In the genomic region with DNA sequence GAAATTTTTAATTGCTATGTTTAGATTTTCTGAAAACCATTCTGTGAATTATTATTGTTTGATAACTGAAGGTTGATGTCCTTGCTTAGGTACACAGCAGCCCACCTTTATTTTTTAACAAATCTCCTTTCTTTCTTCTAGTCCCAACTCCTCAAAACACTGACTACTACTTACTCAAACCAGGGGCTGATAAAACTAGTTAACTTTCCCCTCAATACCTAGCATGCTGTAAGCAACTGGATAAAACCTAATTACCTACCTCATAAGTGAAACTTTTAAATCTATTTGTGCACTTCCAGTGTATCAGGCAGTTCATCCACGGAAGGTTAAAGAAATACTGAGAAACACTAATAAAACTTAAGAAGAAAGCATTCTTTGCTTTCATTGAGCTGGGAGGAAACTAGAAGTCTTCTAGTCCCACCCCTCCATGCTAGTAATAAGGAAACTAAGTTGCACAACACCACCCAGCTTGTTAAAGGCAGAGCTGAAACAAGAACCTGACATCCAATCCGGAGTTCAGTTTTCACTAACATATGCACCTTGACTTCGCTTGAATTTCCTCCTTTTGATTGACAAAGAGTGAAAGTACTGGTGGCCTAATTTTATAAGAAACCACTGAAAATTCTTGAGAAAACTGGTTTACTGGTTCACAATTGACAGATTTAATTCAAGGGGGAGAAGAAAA, we compare ENCODE assay signal across 8 cellular contexts.
DNase-seq lines count a peak whose midpoint lies in the region; ATAC-seq and TF ChIP-seq lines count a peak whose summit lies in the region.

No MANE protein-coding gene starts in this region.

- H3K9me3 Mint-ChIP-seq in activated B cell treated with CpG ODN at 0.5 μM for 24 hours (peaks cover 2% of the 10 kb centered on the region), mesothelial cell of epicardium (peaks cover 14% of the 10 kb centered on the region)

- DNase-seq in GDM1 (lab: John Stamatoyannopoulos, UW) (peak; percentile 3), activated B cell treated with CpG ODN at 0.5 μM for 24 hours (no peak), mesothelial cell of epicardium (ENCODE audit: low spot score in 2 of 2, unreplicated experiment in 2 of 2) (no peak), NCI-H1436 treated with DMSO at 0.1 percent for 48 hours (lab: John Stamatoyannopoulos, UW) (no peak), DMS114 treated with DMSO at 0.1 percent for 48 hours (lab: John Stamatoyannopoulos, UW; ENCODE audit: unreplicated experiment) (no peak), NCI-H1930 (lab: John Stamatoyannopoulos, UW) (no peak)

- H3K27ac Mint-ChIP-seq in activated B cell treated with CpG ODN at 0.5 μM for 24 hours (peak overlapping the region; percentile 86), mesothelial cell of epicardium (peak overlapping the region; percentile 92)

- POLR2A ChIA-PET in activated B cell treated with CpG ODN at 0.5 μM for 24 hours (lab: Charles Lee): interaction anchor here (1.2 kb wide), 1 partner anchor 508 kb away, joined by 3 read pairs; a partner anchor contains a TSS

- H3K4me3 Mint-ChIP-seq in activated B cell treated with CpG ODN at 0.5 μM for 24 hours (peak overlapping the region; percentile 70), mesothelial cell of epicardium (peak overlapping the region; percentile 3)

- ATAC-seq in GM19395 (IDR thresholded peaks at IDR 0.05; ENCODE audit: unreplicated experiment): peak; percentile 97
- ATAC-seq in HG03354 (IDR thresholded peaks at IDR 0.05; ENCODE audit: poor library complexity, severe bottlenecking, unreplicated experiment): peak; percentile 98
- peak; percentile 97 for ATAC-seq in activated B cell treated with CpG ODN at 0.5 μM for 24 hours (ENCODE audit: low read depth)

- H3K36me3 Mint-ChIP-seq in activated B cell treated with CpG ODN at 0.5 μM for 24 hours (ENCODE audit: low read depth) (no peaks in the 10 kb centered on the region), mesothelial cell of epicardium (peaks cover 2% of the 10 kb centered on the region)

- intact Hi-C loops in activated B cell treated with CpG ODN at 0.5 μM for 24 hours (cut with micrococcal nuclease): loop anchor here (1.0 to 10.0 kb wide), 4 partner anchors 95 to 508 kb away; a partner anchor contains a TSS

- no peak for TF ChIP-seq CTCF in activated B cell treated with CpG ODN at 0.5 μM for 24 hours (IDR thresholded peaks at IDR 0.05)
- TF ChIP-seq CTCF in mesothelial cell of epicardium (IDR thresholded peaks at IDR 0.05; ENCODE audit: unreplicated experiment): no peak

- CTCF ChIA-PET in activated B cell treated with CpG ODN at 0.5 μM for 24 hours (lab: Charles Lee): no interaction called here

- H3K27me3 Mint-ChIP-seq in activated B cell treated with CpG ODN at 0.5 μM for 24 hours: peaks cover 4% of the 10 kb centered on the region
- no peaks in the 10 kb centered on the region for H3K27me3 Mint-ChIP-seq in mesothelial cell of epicardium (ENCODE audit: low read depth)

- H3K4me1 Mint-ChIP-seq in activated B cell treated with CpG ODN at 0.5 μM for 24 hours (peaks cover 23% of the 10 kb centered on the region), mesothelial cell of epicardium (peaks cover 31% of the 10 kb centered on the region)
